Comparison of ENCODE assay signal across 21 cellular contexts in genomic region chr17:73693016-73693545, GRCh38. TPM values are rescaled to one million over a fixed set of nuclear protein-coding genes. Genes with fewer than 3 reads are reported as not detected.
"Had no signal": no experiment of that assay in that cellular context is flagged by ENCODE, and none has a peak within 500 bp of the region (broad histone marks: within the 10 kb centered on the region; RNA-seq: fewer than 3 reads in every experiment).

No MANE protein-coding gene starts in this region.

- H3K4me1 ChIP-seq: breast epithelium, right lobe of liver, vagina had no signal

- H3K36me3 ChIP-seq: breast epithelium, left lung, right lobe of liver, thoracic aorta, vagina had no signal

- H3K4me3 ChIP-seq: breast epithelium, left lung, right lobe of liver, thoracic aorta, vagina had no signal

- DNase-seq: activated CD4-positive, alpha-beta T cell treated with anti-CD3 and anti-CD28 coated beads for 4 hours; activated CD4-positive, alpha-beta T cell treated with anti-CD3 and anti-CD28 coated beads, Interleukin-2, amount 50 U/mL, for 4 hours; activated CD8-positive, alpha-beta memory T cell treated with anti-CD3 and anti-CD28 coated beads, Interleukin-2, amount 50 U/mL, for 4 hours; activated gamma-delta T cell treated with Interleukin-2 at 50 U/mL for 16 hours; activated naive CD4-positive, alpha-beta T cell treated with anti-CD3 and anti-CD28 coated beads, Interleukin-2, amount 50 U/mL, for 16 hours; activated T-cell treated with anti-CD3 and anti-CD28 coated beads, Interleukin-2, amount 50 U/mL, for 1 hour; amniotic stem cell; central memory CD4-positive, alpha-beta T cell; effector CD4-positive, alpha-beta T cell; left lung; naive B cell; nephron progenitor cell; right lobe of liver; stimulated activated CD4-positive, alpha-beta T cell treated with anti-CD3 and anti-CD28 coated beads, Interleukin-4, amount 100 ng/mL, for 24 hours; trophoblast cell had no signal

- H3K27ac ChIP-seq: breast epithelium, epithelial cell of prostate, left lung, right lobe of liver, thoracic aorta, vagina, VCaP had no signal

- H3K27me3 ChIP-seq: left lung, right lobe of liver, vagina had no signal

- H3K9me3 ChIP-seq: breast epithelium, left lung, right lobe of liver, thoracic aorta, vagina had no signal

RNA-seq across cellular contexts. Expression of gene SDK2, which starts 48.8 kb away (rescaled TPM):
- total RNA-seq: lung microvascular endothelial cell had no signal
